In genomic region chr19:33373701-33374405, GRCh38 we compare ENCODE assay signal across 1 cellular context.
TF ChIP-seq lines count a peak whose summit lies in the region.

TSS of gene CEBPG (plus strand) at chr19:33373709. CDS start at chr19:33379240, 5,531 bp downstream.

TF ChIP-seq in WTC11, 78 proteins besides CTCF, POLR2A, EP300 and RAD21 (continued from another document):
- no peak for TF ChIP-seq MLX (CRISPR knock-in tag; IDR thresholded peaks at IDR 0.05)
- peak; percentile 97 for TF ChIP-seq GABPB1 (CRISPR knock-in tag; IDR thresholded peaks at IDR 0.05)
- TF ChIP-seq NFYB (CRISPR knock-in tag; conservative IDR thresholded peaks at IDR 0.05; ENCODE audit: low read depth): no peak
- TF ChIP-seq ZSCAN18 (CRISPR knock-in tag; IDR thresholded peaks at IDR 0.05): no peak
- TF ChIP-seq ETV6 (CRISPR knock-in tag; IDR thresholded peaks at IDR 0.05): no peak; the same call in 1 of the 2 replicates
- TF ChIP-seq ESRRA (CRISPR knock-in tag; IDR thresholded peaks at IDR 0.05; ENCODE audit: borderline replicate concordance): peak; percentile 64; the same call in 1 of the 2 replicates
